ENCODE assay signal across 9 cellular contexts in the genomic region with DNA sequence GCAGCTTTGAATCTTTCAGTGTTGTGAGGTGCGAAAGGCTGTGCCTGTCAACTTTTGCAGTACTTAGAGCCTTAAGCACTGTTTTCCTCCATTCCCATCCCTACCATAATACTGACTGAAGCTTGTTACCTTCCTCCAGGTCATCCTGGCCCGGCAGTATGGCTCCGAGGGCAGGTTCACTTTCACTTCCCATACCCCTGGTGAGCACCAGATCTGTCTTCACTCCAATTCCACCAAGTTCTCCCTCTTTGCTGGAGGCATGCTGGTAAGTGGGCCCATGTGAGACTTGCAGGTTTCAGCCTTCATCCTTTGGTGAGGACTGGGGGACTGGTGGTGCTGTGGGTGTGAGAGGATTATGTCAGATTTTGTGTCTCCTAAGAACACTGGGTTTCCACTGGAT. TPM values are rescaled to one million over a fixed set of nuclear protein-coding genes. Genes with fewer than 3 reads are reported as not detected.
DNase-seq lines count a peak whose midpoint lies in the region; ATAC-seq and TF ChIP-seq lines count a peak whose summit lies in the region.
"Had no signal": no experiment of that assay in that cellular context is flagged by ENCODE, and none has a peak within 500 bp of the region (broad histone marks: within the 10 kb centered on the region; RNA-seq: fewer than 3 reads in every experiment).

No MANE protein-coding gene starts in this region.

- H3K4me3 ChIP-seq in AG09309 (ENCODE audit: control insufficient read depth, low read depth, low read length) (peak overlapping the region; percentile 94), HCT116 (replicated peaks in 1 of 2; ENCODE audit: low read depth in 1 of 2, low read length in 2 of 2) (peak overlapping the region; percentile 96; a peak in 3 of 4 replicates), adipocyte (ENCODE audit: low read length) (peak overlapping the region; percentile 97), vagina (peak overlapping the region in 1 of 2 donors; percentile 97), mucosa of descending colon (no peak overlapping the region)

- no peak for TF ChIP-seq CTCF in AG09309 (IDR thresholded peaks at IDR 0.05; ENCODE audit: control insufficient read depth, insufficient read depth, low read depth, low read length, missing control alignments)
- no peak for TF ChIP-seq CTCF in HCT116 (IDR thresholded peaks at IDR 0.05 in 2 of 3, conservative IDR thresholded peaks at IDR 0.05 in 1 of 3; ENCODE audit: borderline replicate concordance in 1 of 3, insufficient read depth in 1 of 3, low read depth in 2 of 3, low read length in 2 of 3)
- no peak for TF ChIP-seq CTCF in mesothelial cell of epicardium (IDR thresholded peaks at IDR 0.05; ENCODE audit: unreplicated experiment)
- TF ChIP-seq CTCF in vagina (IDR thresholded peaks at IDR 0.05): no peak
- TF ChIP-seq CTCF in mucosa of descending colon (IDR thresholded peaks at IDR 0.05): no peak

- peaks cover 25 to 26% of the 10 kb centered on the region in 2 experiments; a peak in 3 of 4 replicates for H3K36me3 ChIP-seq in HCT116 (ENCODE audit: control insufficient read depth in 1 of 2, insufficient read depth in 2 of 2, low read length in 2 of 2)
- H3K36me3 ChIP-seq in adipocyte (ENCODE audit: control insufficient read depth, insufficient read depth, low read length, severe bottlenecking): peaks cover 37% of the 10 kb centered on the region
- peaks cover 3 to 37% of the 10 kb centered on the region in 2 donors for H3K36me3 ChIP-seq in vagina
- H3K36me3 ChIP-seq in mucosa of descending colon (ENCODE audit: low read depth): peaks cover 12% of the 10 kb centered on the region

- ATAC-seq in HCT116 (no peak), mucosa of descending colon (no peak)
- ATAC-seq: esophagus mucosa had no signal

- peaks cover 21% of the 10 kb centered on the region for H3K36me3 Mint-ChIP-seq in mesothelial cell of epicardium

- peaks cover 24% of the 10 kb centered on the region for H3K79me2 ChIP-seq in HCT116 (ENCODE audit: insufficient read depth, low read length)

- CTCF ChIA-PET in HCT116 (lab: Charles Lee): no interaction called here

- 0 out of 2 replicates have a peak, but pooled peaks cover 6% of the 10 kb centered on the region for H3K27me3 ChIP-seq in HCT116 (ENCODE audit: insufficient read depth, low read length)
- peaks cover 18% of the 10 kb centered on the region for H3K27me3 ChIP-seq in adipocyte (replicated peaks; ENCODE audit: control insufficient read depth, insufficient read depth, low read length)
- no peaks in the 10 kb centered on the region for H3K27me3 ChIP-seq in vagina

- RAD21 ChIA-PET in HCT116 (lab: Charles Lee; ENCODE audit: low non-redundant PET in 1 of 2, low total read pairs in 2 of 2, uncharacterized antibody in 2 of 2, unreplicated experiment in 2 of 2): no interaction called here

- intact Hi-C loops in HCT116 (cut with micrococcal nuclease): no loop called here
- intact Hi-C loops in vagina (cut with DNase I): no loop called here
- intact Hi-C loops in mucosa of descending colon (cut with DNase I, micrococcal nuclease): no loop called here

- peak overlapping the region; percentile 98 for H3K4me3 Mint-ChIP-seq in mesothelial cell of epicardium

- H3K9ac ChIP-seq in HCT116 (ENCODE audit: low read length) (no peak overlapping the region), adipocyte (ENCODE audit: low read length) (peak overlapping the region; percentile 96)

- H3K9me2 ChIP-seq in HCT116 (ENCODE audit: insufficient read depth): no peaks in the 10 kb centered on the region

- H3K9me3 ChIP-seq in HCT116 (ENCODE audit: control insufficient read depth in 1 of 2, insufficient read depth in 1 of 2, low read depth in 1 of 2, low read length in 2 of 2): no peaks in the 10 kb centered on the region
- H3K9me3 ChIP-seq in adipocyte (ENCODE audit: control insufficient read depth, low read length): no peaks in the 10 kb centered on the region
- no peaks in the 10 kb centered on the region for H3K9me3 ChIP-seq in vagina
- H3K9me3 ChIP-seq in mucosa of descending colon: no peaks in the 10 kb centered on the region

- H3K27me3 Mint-ChIP-seq in mesothelial cell of epicardium (ENCODE audit: low read depth): peaks cover 21% of the 10 kb centered on the region

- no peak for TF ChIP-seq RAD21 in HCT116 (IDR thresholded peaks at IDR 0.05; ENCODE audit: low read depth)

- no TSS peak for BruUV-seq in HCT116 (replicated peaks; lab: Mats Ljungman, UMichigan)

- H4K20me1 ChIP-seq in HCT116 (ENCODE audit: insufficient read depth): no peaks in the 10 kb centered on the region

- H3K4me1 Mint-ChIP-seq in mesothelial cell of epicardium: peaks cover 14% of the 10 kb centered on the region

- no peak overlapping the region for H2AFZ ChIP-seq in HCT116 (ENCODE audit: low read depth, low read length, poor library complexity, severe bottlenecking)

- no peak for TF ChIP-seq POLR2A in HCT116 (IDR thresholded peaks at IDR 0.05; ENCODE audit: borderline replicate concordance, extremely low read depth, insufficient read depth, insufficient read length)
- no peak for TF ChIP-seq POLR2A in vagina (IDR thresholded peaks at IDR 0.05)

- no peak overlapping the region for H3K27ac Mint-ChIP-seq in mesothelial cell of epicardium

- no peaks in the 10 kb centered on the region for H3K9me3 Mint-ChIP-seq in mesothelial cell of epicardium

- H3K4me2 ChIP-seq in HCT116 (ENCODE audit: low read length): peak overlapping the region; percentile 79

- H3K27ac ChIP-seq in HCT116 (ENCODE audit: low read depth, low read length) (no peak overlapping the region), vagina (no peak overlapping the region)

- no peak for DNase-seq in AG09309 (ENCODE audit: low read depth)
- no peak for DNase-seq in HCT116 (ENCODE audit: low read depth, low spot score)
- DNase-seq in adipocyte (ENCODE audit: low read depth): no peak
- no peak for DNase-seq in mesothelial cell of epicardium (ENCODE audit: low spot score in 2 of 2, unreplicated experiment in 2 of 2)
- no peak for DNase-seq in vagina (ENCODE audit: extremely low spot score in 2 of 2)
- no peak for DNase-seq in iPS-NIHi11 (ENCODE audit: low spot score)
- no peak for DNase-seq in mucosa of descending colon
- no peak for DNase-seq in NCI-H510A (lab: John Stamatoyannopoulos, UW)

- POLR2A ChIA-PET in HCT116 (lab: Charles Lee): interaction anchor here (2.1 kb wide), 1 partner anchor 10 kb away, joined by 6 read pairs; no protein-coding TSS in a partner anchor

- H3K4me1 ChIP-seq in HCT116 (ENCODE audit: control insufficient read depth in 1 of 2, insufficient read depth in 2 of 2, low read length in 2 of 2): peaks cover 0 to 16% of the 10 kb centered on the region in 2 experiments; a peak in 2 of 4 replicates
- peaks cover 14% of the 10 kb centered on the region for H3K4me1 ChIP-seq in adipocyte (ENCODE audit: control insufficient read depth, insufficient read depth, low read length)
- H3K4me1 ChIP-seq in vagina: peaks cover 30% of the 10 kb centered on the region
- peaks cover 15% of the 10 kb centered on the region for H3K4me1 ChIP-seq in mucosa of descending colon (ENCODE audit: low read depth)

TF ChIP-seq in HCT116, 20 proteins besides CTCF, POLR2A, EP300 and RAD21:
- TF ChIP-seq POLR2AphosphoS5 (IDR thresholded peaks at IDR 0.05; ENCODE audit: low read depth, low read length): no peak
- TF ChIP-seq, protein P1, sequence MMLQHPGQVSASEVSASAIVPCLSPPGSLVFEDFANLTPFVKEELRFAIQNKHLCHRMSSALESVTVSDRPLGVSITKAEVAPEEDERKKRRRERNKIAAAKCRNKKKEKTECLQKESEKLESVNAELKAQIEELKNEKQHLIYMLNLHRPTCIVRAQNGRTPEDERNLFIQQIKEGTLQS (IDR thresholded peaks at IDR 0.05): no peak
- TF ChIP-seq ZFX (IDR thresholded peaks at IDR 0.05): no peak

RNA-seq across cellular contexts. Expression of a gene that starts 1.5 kb away (rescaled TPM):
- 133 TPM for total RNA-seq in HCT116 (2021; ENCODE audit: unreplicated experiment)
- 183 and 211 TPM in 2 replicates for polyA plus RNA-seq in HCT116 (2012)
- total RNA-seq in mesothelial cell of epicardium: 146 to 157 TPM (median 151 TPM) in 3 replicates
- 83.7 TPM for total RNA-seq in vagina
- 100 to 1,000 TPM; 105 to 195 (median 126) TPM for total RNA-seq in mucosa of descending colon

RNA-seq across cellular contexts. Expression of a gene that starts 6.4 kb away (rescaled TPM):
- 25.2 TPM for total RNA-seq in HCT116 (2021; ENCODE audit: unreplicated experiment)
- polyA plus RNA-seq in HCT116 (2012): 20.5 and 22.4 TPM in 2 replicates
- 37.4 to 42.0 TPM (median 39.8 TPM) in 3 replicates for total RNA-seq in mesothelial cell of epicardium
- 19.4 TPM for total RNA-seq in vagina
- total RNA-seq in mucosa of descending colon: 10 to 100 TPM; 19.3 to 21.5 (median 19.4) TPM

RNA-seq across cellular contexts. Expression of a gene that starts 39.1 kb away (rescaled TPM):
- 54.0 TPM for total RNA-seq in HCT116 (2021; ENCODE audit: unreplicated experiment)
- 51.8 and 53.5 TPM in 2 replicates for polyA plus RNA-seq in HCT116 (2012)
- total RNA-seq in mesothelial cell of epicardium: 126 to 128 TPM (median 128 TPM) in 3 replicates
- total RNA-seq in vagina: 72.4 TPM
- total RNA-seq in mucosa of descending colon: 10 to 100 TPM; 57.7 to 83.9 (median 75.2) TPM
